ENCODE assay signal across 8 cellular contexts in the genomic region with DNA sequence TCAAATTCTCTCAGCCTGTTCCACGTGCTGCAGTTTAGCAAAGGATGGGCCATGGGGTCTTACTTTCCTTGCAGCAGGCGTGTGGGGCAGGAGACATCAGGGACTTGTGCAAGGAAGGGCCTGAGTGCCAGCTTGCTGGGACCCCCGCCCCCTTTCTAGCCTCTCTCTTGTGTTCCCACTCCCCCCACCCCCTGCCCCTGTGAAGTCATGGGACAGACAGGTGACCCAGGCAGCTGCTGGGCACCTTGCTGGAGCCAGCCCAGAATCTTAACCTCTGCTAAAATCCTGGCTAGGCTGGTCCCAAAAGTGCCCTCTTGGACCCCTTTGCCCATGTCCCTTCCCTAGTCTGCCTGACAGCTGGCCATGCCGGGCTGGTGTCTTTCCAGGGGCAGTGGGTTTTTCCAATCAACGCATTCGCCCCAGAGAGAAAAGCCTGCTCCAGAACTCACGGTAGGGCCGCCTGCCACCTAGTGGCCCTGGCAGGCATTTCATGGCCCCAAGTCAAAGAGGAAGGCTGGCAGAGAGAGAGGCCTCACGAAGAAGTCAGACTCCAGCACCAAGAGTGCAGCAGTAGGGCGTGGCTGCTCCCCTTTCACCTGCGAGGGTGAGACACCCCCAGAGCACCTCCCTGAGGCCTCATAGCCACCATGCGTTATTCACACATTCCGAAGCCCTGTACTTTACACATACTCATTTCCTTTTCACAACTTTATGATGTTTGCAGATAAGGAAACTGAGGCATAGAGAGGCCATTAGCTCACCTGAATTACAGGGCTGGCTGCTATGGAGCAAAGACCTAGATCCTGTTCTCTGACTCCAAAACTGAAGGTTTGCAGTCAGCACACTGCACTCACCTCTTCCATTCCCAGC.
DNase-seq lines count a peak whose midpoint lies in the region.

No MANE protein-coding gene starts in this region.

- DNase-seq in NCI-H1105 treated with DMSO at 0.1 percent for 48 hours (lab: John Stamatoyannopoulos, UW) (peak; percentile 26), NCI-H1105 (lab: John Stamatoyannopoulos, UW) (no peak), NCI-H226 (peak; percentile 48), kidney glomerular epithelial cell (lab: John Stamatoyannopoulos, UW) (peak; percentile 38), putamen (ENCODE audit: low spot score) (no peak)
- DNase-seq in activated CD4-positive, alpha-beta T cell treated with anti-CD3 and anti-CD28 coated beads for 1 hour: peak; percentile 61
- peak; percentile 61 for DNase-seq in central memory CD4-positive, alpha-beta T cell
- peak; percentile 79 for DNase-seq in stimulated activated CD4-positive, alpha-beta T cell treated with anti-CD3 and anti-CD28 coated beads, Interleukin-4, amount 100 ng/mL, for 24 hours

Comparison
In these comparisons a context has a peak if more than half of its experiments do, and no peak if none do; other contexts are left out.
1. DNase-seq: peak in NCI-H1105 treated with DMSO at 0.1 percent for 48 hours (single experiment), NCI-H226 (single experiment), activated CD4-positive, alpha-beta T cell treated with anti-CD3 and anti-CD28 coated beads for 1 hour (single experiment), central memory CD4-positive, alpha-beta T cell (single experiment), kidney glomerular epithelial cell (single experiment) and stimulated activated CD4-positive, alpha-beta T cell treated with anti-CD3 and anti-CD28 coated beads, Interleukin-4, amount 100 ng/mL, for 24 hours (single experiment); none in NCI-H1105 (single experiment) and putamen (single experiment).